8 cellular contexts compared by ENCODE assay signal in the genomic region with DNA sequence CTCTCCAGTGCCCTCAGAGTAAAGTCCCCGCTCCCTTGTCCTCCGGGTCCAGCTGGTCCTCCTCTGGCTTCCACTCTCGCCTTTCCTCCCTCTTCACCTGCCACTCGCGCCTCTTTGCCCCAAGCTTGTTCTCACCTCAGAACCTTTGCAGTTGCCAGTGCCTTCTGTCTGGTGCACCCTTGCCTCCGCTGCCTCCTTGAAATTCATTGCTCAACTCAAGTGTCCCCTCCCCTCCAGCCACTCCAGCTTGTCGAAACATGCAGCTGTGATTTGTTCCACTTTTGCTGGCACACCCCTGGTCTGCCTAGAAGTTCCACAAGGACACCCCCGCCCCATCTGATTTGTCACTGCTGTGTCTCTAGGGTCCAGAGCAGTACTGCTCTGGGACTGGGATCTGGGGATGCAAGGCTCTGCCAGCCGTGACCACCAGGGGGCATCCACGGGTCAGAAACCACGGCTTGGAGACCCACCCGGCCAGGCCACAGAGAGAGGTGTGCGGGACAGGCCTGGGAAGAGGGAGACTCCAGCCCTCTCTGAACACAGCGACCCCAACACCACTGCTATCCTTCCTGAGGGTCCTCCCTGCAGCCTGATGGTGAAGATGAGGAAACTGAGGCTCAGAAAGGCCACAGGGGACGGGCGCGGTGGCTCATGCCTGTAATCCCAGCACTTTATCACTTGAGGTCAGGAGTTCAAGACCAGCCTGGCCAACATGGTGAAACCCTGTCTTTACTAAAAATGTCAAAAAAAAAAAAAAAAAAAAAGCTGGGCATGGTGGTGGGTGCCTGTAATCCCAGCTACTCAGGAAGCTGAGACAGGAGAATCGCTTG. TPM values are rescaled to one million over a fixed set of nuclear protein-coding genes. Genes with fewer than 3 reads are reported as not detected.
DNase-seq lines count a peak whose midpoint lies in the region; ATAC-seq and TF ChIP-seq lines count a peak whose summit lies in the region.

No MANE protein-coding gene starts in this region.

- peaks cover 3% of the 10 kb centered on the region for H3K27me3 ChIP-seq in adipocyte (replicated peaks; ENCODE audit: control insufficient read depth, insufficient read depth, low read length)
- no peaks in the 10 kb centered on the region for H3K27me3 ChIP-seq in psoas muscle (ENCODE audit: insufficient read depth in 3 of 3, low read length in 2 of 3)
- no peaks in the 10 kb centered on the region for H3K27me3 ChIP-seq in aorta (ENCODE audit: control insufficient read depth in 1 of 2, insufficient read depth in 2 of 2, low read length in 1 of 2)

- peaks cover 20% of the 10 kb centered on the region for H3K4me1 Mint-ChIP-seq in T-helper 17 cell

- H3K9ac ChIP-seq in adipocyte (ENCODE audit: low read length): no peak overlapping the region

- no peak overlapping the region for H3K27ac ChIP-seq in psoas muscle
- no peak overlapping the region for H3K27ac ChIP-seq in aorta (ENCODE audit: low read depth in 1 of 2, low read length in 2 of 2)

- intact Hi-C loops in cardiac septum (cut with DNase I) (loop anchor here (1.0 to 5.0 kb wide), 3 partner anchors 35 to 136 kb away; no protein-coding TSS in a partner anchor), psoas muscle (cut with DNase I) (loop anchor here (1.0 to 10.0 kb wide), 4 partner anchors 80 to 167 kb away; no protein-coding TSS in a partner anchor), aorta (cut with DNase I) (loop anchor here (1.0 to 10.0 kb wide), 4 partner anchors 80 to 167 kb away; no protein-coding TSS in a partner anchor)

- no peaks in the 10 kb centered on the region for H3K36me3 ChIP-seq in adipocyte (ENCODE audit: control insufficient read depth, insufficient read depth, low read length, severe bottlenecking)
- H3K36me3 ChIP-seq in psoas muscle (ENCODE audit: insufficient read depth in 1 of 2, low read depth in 1 of 2): no peaks in the 10 kb centered on the region
- no peaks in the 10 kb centered on the region for H3K36me3 ChIP-seq in aorta (ENCODE audit: control insufficient read depth in 1 of 2, insufficient read depth in 2 of 2, low read length in 1 of 2)

- peak; percentile 96 for ATAC-seq in T-helper 17 cell
- peak; percentile 96 to 97 (median 97) for ATAC-seq in psoas muscle
- peak; percentile 94 for ATAC-seq in aorta (ENCODE audit: low FRiP score)
- ATAC-seq in HG02870 (IDR thresholded peaks at IDR 0.05; ENCODE audit: unreplicated experiment): no peak

- peaks cover 4% of the 10 kb centered on the region for H3K27me3 Mint-ChIP-seq in T-helper 17 cell

- no peak overlapping the region for H3K27ac Mint-ChIP-seq in T-helper 17 cell

- H3K4me3 ChIP-seq in adipocyte (ENCODE audit: low read length): no peak overlapping the region
- H3K4me3 ChIP-seq in psoas muscle: no peak overlapping the region
- no peak overlapping the region for H3K4me3 ChIP-seq in aorta (ENCODE audit: low read length in 2 of 2)

- peak overlapping the region; percentile 69 for H3K4me3 Mint-ChIP-seq in T-helper 17 cell

- WGBS in psoas muscle, 3 donors: 36 to 43% (median 38%) methylated on average over 18 of the region's 18 CpGs
- WGBS in aorta, 2 donors: 38 to 40% methylated on average over 18 of the region's 18 CpGs

- no peaks in the 10 kb centered on the region for H3K36me3 Mint-ChIP-seq in T-helper 17 cell (ENCODE audit: low read depth)

- TF ChIP-seq CTCF in psoas muscle (IDR thresholded peaks at IDR 0.05): peak; percentile 96

- DNase-seq in GM03348 (ENCODE audit: low spot score) (peak; percentile 95), NCI-H1048 (lab: John Stamatoyannopoulos, UW) (peak; percentile 32), T-helper 17 cell (peak; percentile 71 to 83 (median 75)), adipocyte (ENCODE audit: low read depth) (peak; percentile 91), cardiac septum (ENCODE audit: low spot score) (peak; percentile 95), psoas muscle (peak; percentile 89 to 94), aorta (peak; percentile 89 to 97)

- no peaks in the 10 kb centered on the region for H3K4me1 ChIP-seq in adipocyte (ENCODE audit: control insufficient read depth, insufficient read depth, low read length)
- H3K4me1 ChIP-seq in psoas muscle: no peaks in the 10 kb centered on the region
- H3K4me1 ChIP-seq in aorta (ENCODE audit: control insufficient read depth in 1 of 2, insufficient read depth in 2 of 2, low read length in 2 of 2): no peaks in the 10 kb centered on the region

- no peaks in the 10 kb centered on the region for H3K9me3 ChIP-seq in T-helper 17 cell (ENCODE audit: control insufficient read depth, low read length, poor library complexity, severe bottlenecking)
- H3K9me3 ChIP-seq in adipocyte (ENCODE audit: control insufficient read depth, low read length): no peaks in the 10 kb centered on the region
- no peaks in the 10 kb centered on the region for H3K9me3 ChIP-seq in psoas muscle
- H3K9me3 ChIP-seq in aorta (ENCODE audit: control insufficient read depth, low read length): no peaks in the 10 kb centered on the region

RNA-seq across cellular contexts. Expression of gene AP1M1, which starts 49.9 kb away (rescaled TPM):
- total RNA-seq in T-helper 17 cell (10 to 100 TPM; 91.8 to 98.5 TPM), cardiac septum (51.8 TPM), psoas muscle (10 to 100 TPM; 40.5 to 51.5 (median 45.2) TPM), aorta (10 to 100 TPM; 74.7 TPM)
- polyA plus RNA-seq in psoas muscle (100 to 1,000 TPM in 1 of 3 donors, 10 to 100 TPM in 2; 51.0 to 102 (median 57.7) TPM), aorta (10 to 100 TPM; 25.2 to 62.4 TPM)

Comparison
In these comparisons a context has a peak if more than half of its experiments do, and no peak if none do; other contexts are left out.
1. DNase-seq: peak in every context shown above with its lines; median percentile 95 in GM03348; 95 in cardiac septum; 93 in aorta; 92 in psoas muscle; 91 in adipocyte; 75 in T-helper 17 cell; 32 in NCI-H1048.